ENCODE assay signal across 18 cellular contexts in the genomic region with DNA sequence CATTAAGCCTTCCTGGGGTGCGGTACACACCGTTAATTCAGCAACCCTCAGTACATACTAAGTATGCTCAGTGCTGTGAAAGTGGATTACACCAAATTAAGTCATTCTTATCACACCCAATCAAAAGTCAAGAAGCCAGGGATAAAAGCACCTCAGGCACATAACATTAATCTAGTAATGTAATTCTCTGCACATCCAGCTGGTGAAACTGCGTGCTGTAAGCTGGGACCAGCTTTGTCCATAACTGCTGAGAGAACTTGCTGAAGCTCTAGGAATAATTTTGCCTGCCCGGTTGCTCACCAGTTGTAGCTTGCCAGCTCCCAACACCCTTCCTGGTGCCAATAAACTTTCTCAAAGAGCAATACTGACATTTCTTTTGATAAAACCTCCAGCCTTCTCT. TPM values are rescaled to one million over a fixed set of nuclear protein-coding genes. Genes with fewer than 3 reads are reported as not detected.
DNase-seq lines count a peak whose midpoint lies in the region; ATAC-seq and TF ChIP-seq lines count a peak whose summit lies in the region.
"Had no signal": no experiment of that assay in that cellular context is flagged by ENCODE, and none has a peak within 500 bp of the region (broad histone marks: within the 10 kb centered on the region; RNA-seq: fewer than 3 reads in every experiment).

No MANE protein-coding gene starts in this region.

- H3K27me3 Mint-ChIP-seq in chondrocyte (ENCODE audit: low read depth), result peaks cover 2% of the 10 kb centered on the region

- no peak for TF ChIP-seq CTCF in fibroblast of the aortic adventitia (IDR thresholded peaks at IDR 0.05; ENCODE audit: insufficient read depth, low read length)
- TF ChIP-seq CTCF in chondrocyte (IDR thresholded peaks at IDR 0.05), result no peak

- DNase-seq in DMS53 (lab: John Stamatoyannopoulos, UW) (peak; percentile 8), DMS53 treated with DMSO at 0.1 percent for 48 hours (lab: John Stamatoyannopoulos, UW; ENCODE audit: unreplicated experiment) (no peak), RPMI7951 (ENCODE audit: low read depth) (peak; percentile 6), fibroblast of the aortic adventitia (ENCODE audit: low read depth) (peak; percentile 15), superior temporal gyrus (ENCODE audit: extremely low spot score) (peak; percentile 16), chondrocyte (ENCODE audit: low spot score) (no peak)
- DNase-seq: activated CD4-positive, alpha-beta T cell treated with anti-CD3 and anti-CD28 coated beads, Interleukin-2, amount 50 U/mL, for 48 hours; activated naive CD8-positive, alpha-beta T cell treated with anti-CD3 and anti-CD28 coated beads for 36 hours; activated T-cell treated with anti-CD3 and anti-CD28 coated beads, Interleukin-2, amount 50 U/mL, for 4 hours; caudate nucleus; CD4-positive, alpha-beta T cell; GF-D8; mammary epithelial cell; NCI-H226; stimulated activated CD4-positive, alpha-beta T cell treated with anti-CD3 and anti-CD28 coated beads, Interleukin-2, amount 100 ng/mL, for 48 hours; trophoblast cell had no signal

- peaks cover 4% of the 10 kb centered on the region for H3K4me1 Mint-ChIP-seq in chondrocyte (ENCODE audit: low read depth)

- no peak overlapping the region for H3K27ac Mint-ChIP-seq in chondrocyte (ENCODE audit: unreplicated experiment)
- H3K27ac Mint-ChIP-seq: activated naive CD8-positive, alpha-beta T cell treated with anti-CD3 and anti-CD28 coated beads for 36 hours; CD4-positive, alpha-beta T cell had no signal

- no peaks in the 10 kb centered on the region for H3K36me3 Mint-ChIP-seq in chondrocyte (ENCODE audit: low read depth)
- H3K36me3 Mint-ChIP-seq: activated naive CD8-positive, alpha-beta T cell treated with anti-CD3 and anti-CD28 coated beads for 36 hours had no signal

- H3K4me3 ChIP-seq in fibroblast of the aortic adventitia (ENCODE audit: low read depth, low read length), result no peak overlapping the region

- no peak overlapping the region for H3K4me3 Mint-ChIP-seq in chondrocyte (ENCODE audit: unreplicated experiment)
- H3K4me3 Mint-ChIP-seq: activated naive CD8-positive, alpha-beta T cell treated with anti-CD3 and anti-CD28 coated beads for 36 hours; activated T-cell treated with anti-CD3 and anti-CD28 coated beads, Interleukin-2, amount 50 U/mL, for 4 hours; CD4-positive, alpha-beta T cell had no signal

- no peaks in the 10 kb centered on the region for H3K9me3 Mint-ChIP-seq in chondrocyte (ENCODE audit: low read depth)
- H3K9me3 Mint-ChIP-seq: activated naive CD8-positive, alpha-beta T cell treated with anti-CD3 and anti-CD28 coated beads for 36 hours; activated T-cell treated with anti-CD3 and anti-CD28 coated beads, Interleukin-2, amount 50 U/mL, for 4 hours; CD4-positive, alpha-beta T cell had no signal

- ATAC-seq in GM19463 (IDR thresholded peaks at IDR 0.05; ENCODE audit: unreplicated experiment) (no peak), GM19395 (IDR thresholded peaks at IDR 0.05; ENCODE audit: unreplicated experiment) (no peak)
- ATAC-seq: activated T-cell treated with anti-CD3 and anti-CD28 coated beads, Interleukin-2, amount 50 U/mL, for 4 hours had no signal

RNA-seq across cellular contexts. Expression of a gene that starts 44.9 kb away (rescaled TPM):
- total RNA-seq in RPMI7951 (2014; rRNA removed; shearing (Covaris generic)), result 0.36 TPM in 1 of 2 replicates, not detected in the other
- total RNA-seq in fibroblast of the aortic adventitia (ENCODE audit: low replicate concordance) (0.27 and 0.65 TPM in 2 replicates), chondrocyte (1.7 to 4.9 TPM (median 2.0 TPM) in 3 replicates)
- total RNA-seq: activated naive CD8-positive, alpha-beta T cell treated with anti-CD3 and anti-CD28 coated beads for 36 hours; CD4-positive, alpha-beta T cell had no signal

Comparison
In these comparisons a context has a peak if more than half of its experiments do, and no peak if none do; other contexts are left out.
1. DNase-seq: peak in DMS53 (single experiment), RPMI7951 (single experiment), fibroblast of the aortic adventitia (single experiment) and superior temporal gyrus (single experiment); none in DMS53 treated with DMSO at 0.1 percent for 48 hours (single experiment) and chondrocyte (single experiment).